Comparison of ENCODE assay signal across 8 cellular contexts in the genomic region with DNA sequence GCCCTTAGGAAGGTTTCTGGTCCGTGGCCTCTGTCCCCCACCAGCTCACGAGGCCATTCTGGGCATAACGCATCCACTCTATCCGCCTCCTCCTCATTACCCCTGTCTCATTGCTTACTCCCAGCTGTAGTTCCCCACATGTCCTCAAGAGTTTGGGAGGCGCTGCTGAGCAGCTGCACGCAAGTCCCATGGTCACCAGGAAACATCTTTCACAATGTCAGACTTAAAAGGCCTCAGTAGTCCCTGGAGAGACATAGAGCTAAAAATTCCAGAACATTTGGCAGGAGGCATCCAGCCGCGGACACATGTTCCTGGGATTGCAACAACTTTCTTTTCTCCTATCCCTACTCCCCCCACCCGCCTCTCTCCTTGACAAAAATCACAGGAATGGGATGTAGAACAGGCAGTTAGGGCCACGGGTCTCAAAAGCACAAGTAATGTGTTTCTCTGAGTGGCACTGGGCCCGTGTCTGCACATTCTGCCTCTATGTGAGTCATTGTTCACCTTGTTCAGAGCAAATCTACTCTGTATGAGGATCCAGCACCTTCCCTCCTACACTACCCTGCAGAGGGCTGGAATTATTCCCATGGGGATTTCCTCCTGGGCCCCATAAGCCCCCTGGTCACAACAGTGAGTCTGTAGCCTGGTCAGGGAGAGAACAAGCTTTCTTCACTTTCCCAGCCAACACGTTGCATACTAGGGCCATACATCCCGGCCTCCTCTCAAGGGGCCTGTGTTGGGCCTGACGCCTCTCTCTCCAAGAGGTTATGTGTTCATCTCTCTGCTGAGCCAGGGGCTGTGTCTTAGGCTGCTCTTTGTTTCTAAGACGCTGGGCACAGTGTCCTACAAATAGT.
DNase-seq lines count a peak whose midpoint lies in the region; ATAC-seq and TF ChIP-seq lines count a peak whose summit lies in the region.

No MANE protein-coding gene starts in this region.

- no peak overlapping the region for H3K27ac ChIP-seq in brain microvascular endothelial cell

- H3K4me1 Mint-ChIP-seq in T-helper 2 cell treated with Interferon-gamma antibody and Interleukin-4, amounts not matched to agents 5 μg/mL and 100 μg/mL, for 36 hours (ENCODE audit: low read depth) = peaks cover 56% of the 10 kb centered on the region

- no peak for ATAC-seq in GM21529 (IDR thresholded peaks at IDR 0.05; ENCODE audit: unreplicated experiment)

- H3K4me3 Mint-ChIP-seq in T-helper 2 cell treated with Interferon-gamma antibody and Interleukin-4, amounts not matched to agents 5 μg/mL and 100 μg/mL, for 36 hours = peak overlapping the region; percentile 17

- no peaks in the 10 kb centered on the region for H3K36me3 ChIP-seq in brain microvascular endothelial cell (replicated peaks)

- TF ChIP-seq CTCF in brain microvascular endothelial cell (IDR thresholded peaks at IDR 0.05; ENCODE audit: low read depth, low read length, missing control alignments) = peak; percentile 96

- H3K27ac Mint-ChIP-seq in T-helper 2 cell treated with Interferon-gamma antibody and Interleukin-4, amounts not matched to agents 5 μg/mL and 100 μg/mL, for 36 hours = peak overlapping the region; percentile 29

- H3K4me3 ChIP-seq in brain microvascular endothelial cell (ENCODE audit: low read depth, low read length) = no peak overlapping the region

- H3K27me3 ChIP-seq in brain microvascular endothelial cell (replicated peaks) = no peaks in the 10 kb centered on the region

- H3K36me3 Mint-ChIP-seq in T-helper 2 cell treated with Interferon-gamma antibody and Interleukin-4, amounts not matched to agents 5 μg/mL and 100 μg/mL, for 36 hours (ENCODE audit: low read depth) = peaks cover 80% of the 10 kb centered on the region

- in situ Hi-C loops in brain microvascular endothelial cell (cut with HindIII; ENCODE audit: low pct_ligation_motif_present, low sequenced_read_pairs) = no loop called here

- peak; percentile 70 for DNase-seq in CMK (ENCODE audit: low read depth)
- DNase-seq in HK-2 (ENCODE audit: unreplicated experiment) = peak; percentile 55
- DNase-seq in T-helper 2 cell treated with Interferon-gamma antibody and Interleukin-4, amounts not matched to agents 5 μg/mL and 100 μg/mL, for 36 hours (ENCODE audit: low spot score) = peak; percentile 50
- peak; percentile 52 for DNase-seq in brain microvascular endothelial cell
- peak; percentile 89 for DNase-seq in islet precursor cell
- peak; percentile 82 for DNase-seq in stimulated activated CD4-positive, alpha-beta T cell treated with anti-CD3 and anti-CD28 coated beads, Interleukin-15, amount 100 ng/mL, for 24 hours
- no peak for DNase-seq in NK-92 treated with Interleukin-12 subunit alpha and Interleukin-12 subunit beta, amount 100 ng/mL, for 24 hours (lab: John Stamatoyannopoulos, UW)

- no peaks in the 10 kb centered on the region for H3K9me3 Mint-ChIP-seq in T-helper 2 cell treated with Interferon-gamma antibody and Interleukin-4, amounts not matched to agents 5 μg/mL and 100 μg/mL, for 36 hours

- H3K27me3 Mint-ChIP-seq in T-helper 2 cell treated with Interferon-gamma antibody and Interleukin-4, amounts not matched to agents 5 μg/mL and 100 μg/mL, for 36 hours (ENCODE audit: low read depth) = no peaks in the 10 kb centered on the region
